22 cellular contexts compared by ENCODE assay signal in the genomic region with DNA sequence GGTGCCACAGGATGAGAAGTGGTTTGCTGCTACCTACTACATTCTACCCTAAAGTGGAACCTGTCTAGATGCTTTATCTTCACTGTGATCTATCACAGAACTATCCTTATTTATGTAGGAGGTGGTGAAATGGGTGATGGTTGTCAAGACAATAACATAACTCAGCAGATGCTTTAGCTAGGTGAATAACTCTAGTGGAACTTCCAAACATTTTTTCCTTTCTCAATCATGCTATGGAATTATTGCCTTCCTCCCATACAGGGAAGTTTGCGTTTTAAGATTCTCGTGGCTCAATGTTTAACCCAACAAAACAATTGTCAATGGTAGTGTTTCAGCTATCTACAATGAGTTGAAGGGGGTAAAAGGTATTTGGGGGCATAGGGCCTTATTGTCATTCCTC.
DNase-seq lines count a peak whose midpoint lies in the region; ATAC-seq and TF ChIP-seq lines count a peak whose summit lies in the region.
"Had no signal": no experiment of that assay in that cellular context is flagged by ENCODE, and none has a peak within 500 bp of the region (broad histone marks: within the 10 kb centered on the region; RNA-seq: fewer than 3 reads in every experiment).

No MANE protein-coding gene starts in this region.

- WGBS in IMR-90 (ENCODE audit: extremely low coverage in 2 of 2, insufficient read length in 1 of 2), 2 experiments: no CpG with 5 or more reads among the region's 2 CpGs

- peak overlapping the region; percentile 74; the same call in 1 of the 2 replicates for H2BK120ac ChIP-seq in IMR-90 (ENCODE audit: low read depth, low read length)

- H4K91ac ChIP-seq in IMR-90 (ENCODE audit: insufficient read depth, low read depth, low read length): no peak overlapping the region

- H3K27ac ChIP-seq in IMR-90 (ENCODE audit: insufficient read depth, low read length): no peak overlapping the region
- H3K27ac ChIP-seq: C4-2B had no signal

- peaks cover 3% of the 10 kb centered on the region; the same call in 1 of the 2 replicates for H3K27me3 ChIP-seq in IMR-90 (ENCODE audit: control insufficient read depth, insufficient read depth, low read length)

- H2AFZ ChIP-seq in IMR-90 (replicated peaks; ENCODE audit: low read length, poor library complexity): no peak overlapping the region

- no peaks in the 10 kb centered on the region for H3K79me1 ChIP-seq in IMR-90 (ENCODE audit: low read depth in 1 of 2, low read length in 2 of 2)

- H3K9ac ChIP-seq in IMR-90 (ENCODE audit: low read depth, low read length): no peak overlapping the region

- TF ChIP-seq POLR2A in IMR-90 (IDR thresholded peaks at IDR 0.05; ENCODE audit: low read depth, low read length): no peak

- no peaks in the 10 kb centered on the region for H3K36me3 ChIP-seq in IMR-90 (ENCODE audit: control insufficient read depth, insufficient read depth, low read length)

- peak; percentile 35 for ATAC-seq in IMR-90 (ENCODE audit: low read depth)
- no peak for ATAC-seq in HG02938 (IDR thresholded peaks at IDR 0.05; ENCODE audit: unreplicated experiment)
- ATAC-seq: GM12878 had no signal

- H2AK5ac ChIP-seq in IMR-90 (ENCODE audit: low read depth, low read length): no peak overlapping the region

- H3K9me3 ChIP-seq in IMR-90 (ENCODE audit: control insufficient read depth, insufficient read depth, low read length): peaks cover 18% of the 10 kb centered on the region

- peak; percentile 29 for DNase-seq in AG08396 (ENCODE audit: low spot score)
- peak; percentile 84 for DNase-seq in GM04503 (ENCODE audit: low read depth)
- DNase-seq in IMR-90: peak; percentile 62
- DNase-seq in kidney tubule cell (ENCODE audit: low spot score): peak; percentile 60
- DNase-seq in stimulated activated CD4-positive, alpha-beta T cell treated with anti-CD3 and anti-CD28 coated beads, Interleukin-12 subunit alpha, Interleukin-12 subunit beta, amount 100 ng/mL, for 4 hours: no peak
- no peak for DNase-seq in NCI-H82 (lab: John Stamatoyannopoulos, UW)
- no peak for DNase-seq in NCI-H146 treated with DMSO at 0.1 percent for 48 hours (lab: John Stamatoyannopoulos, UW; ENCODE audit: unreplicated experiment)
- DNase-seq: CD8-positive, alpha-beta memory T cell; DMS 273 treated with DMSO at 0.1 percent for 48 hours; DMS79; NCI-H1048; NCI-H1417; NCI-H1694 treated with DMSO at 0.1 percent for 48 hours; NCI-H2081 treated with DMSO at 0.1 percent for 48 hours; NCI-H2171; NCI-H345; NCI-H524 treated with DMSO at 0.1 percent for 48 hours; Right ventricle myocardium superior; RPMI8226 had no signal

- H3K9me1 ChIP-seq in IMR-90 (ENCODE audit: insufficient read depth, low read length): no peaks in the 10 kb centered on the region

- no peak overlapping the region; the same call in 1 of the 2 replicates for H4K5ac ChIP-seq in IMR-90 (ENCODE audit: low read depth, low read length)

- H3K23ac ChIP-seq in IMR-90 (ENCODE audit: low read depth, low read length): no peak overlapping the region

- no peak for TF ChIP-seq CTCF in IMR-90 (conservative IDR thresholded peaks at IDR 0.05; ENCODE audit: low read depth, low read length)

- H3K14ac ChIP-seq in IMR-90 (replicated peaks; ENCODE audit: low read depth, low read length): no peak overlapping the region

- no peak for TF ChIP-seq RAD21 in IMR-90 (IDR thresholded peaks at IDR 0.05; ENCODE audit: low read length)

- BruUV-seq in IMR-90 (replicated peaks; lab: Mats Ljungman, UMichigan): no TSS peak

- H2BK5ac ChIP-seq in IMR-90 (ENCODE audit: low read depth, low read length, poor library complexity, severe bottlenecking): peak overlapping the region; percentile 84

- no peak overlapping the region for H3K56ac ChIP-seq in IMR-90 (ENCODE audit: extremely low read depth, insufficient read depth, low read length)

- no peaks in the 10 kb centered on the region for H4K20me1 ChIP-seq in IMR-90 (ENCODE audit: insufficient read depth, low read length)

- intact Hi-C loops in IMR-90 (cut with micrococcal nuclease): no loop called here

- no peak overlapping the region for H3K4ac ChIP-seq in IMR-90 (ENCODE audit: low read depth, low read length)

- CTCF ChIA-PET in IMR-90 (lab: Yijun Ruan, JAX): no interaction called here

- no peak overlapping the region for H2AK9ac ChIP-seq in IMR-90 (replicated peaks; ENCODE audit: low read depth, low read length, poor library complexity)

- in situ Hi-C loops in IMR-90 (cut with MboI; ENCODE audit: low sequenced_read_pairs): no loop called here

- peak overlapping the region; percentile 67 to 80; a peak in 2 of 4 replicates for H4K8ac ChIP-seq in IMR-90 (ENCODE audit: low read depth in 2 of 2, low read length in 2 of 2)

- peak overlapping the region; percentile 28; the same call in 1 of the 2 replicates for H3K4me2 ChIP-seq in IMR-90 (ENCODE audit: low read depth, low read length)

- peaks cover 3% of the 10 kb centered on the region; the same call in 1 of the 2 replicates for H3K4me1 ChIP-seq in IMR-90 (ENCODE audit: control insufficient read depth, insufficient read depth, low read length)

- POLR2A ChIA-PET in IMR-90 (lab: Charles Lee; ENCODE audit: unreplicated experiment): no interaction called here

- peak overlapping the region; percentile 61; the same call in 1 of the 2 replicates for H2BK20ac ChIP-seq in IMR-90 (ENCODE audit: low read depth, low read length)

- no peak overlapping the region for H3K4me3 ChIP-seq in IMR-90 (ENCODE audit: insufficient read depth, low read depth, low read length)
- H3K4me3 ChIP-seq: GM12878 had no signal

- H2BK15ac ChIP-seq in IMR-90 (ENCODE audit: low read depth, low read length): peak overlapping the region; percentile 53; the same call in 1 of the 3 replicates

- dilution Hi-C loops in IMR-90 (cut with HindIII; ENCODE audit: low sequenced_read_pairs, unreplicated experiment): no loop called here

- peak overlapping the region; percentile 83; the same call in 1 of the 2 replicates for H3K18ac ChIP-seq in IMR-90 (ENCODE audit: low read depth, low read length)

TF ChIP-seq in IMR-90, 13 proteins besides CTCF, POLR2A, EP300 and RAD21:
- 0 out of 2 replicates have a peak, but pooled peaks have one; percentile 40 for TF ChIP-seq NFE2L2 (IDR thresholded peaks at IDR 0.05; ENCODE audit: low read depth, low read length)
- peak; percentile 29; the same call in 1 of the 2 replicates for TF ChIP-seq CEBPB (IDR thresholded peaks at IDR 0.05; ENCODE audit: low read depth, low read length)
- no peak for TF ChIP-seq SMC3 (IDR thresholded peaks at IDR 0.05; ENCODE audit: low read depth, low read length)

Comparison
In these comparisons a context has a peak if more than half of its experiments do, and no peak if none do; other contexts are left out.
1. DNase-seq: peak in AG08396 (single experiment), GM04503 (single experiment), IMR-90 (single experiment) and kidney tubule cell (single experiment); none in stimulated activated CD4-positive, alpha-beta T cell treated with anti-CD3 and anti-CD28 coated beads, Interleukin-12 subunit alpha, Interleukin-12 subunit beta, amount 100 ng/mL, for 4 hours (single experiment), NCI-H82 (single experiment) and NCI-H146 treated with DMSO at 0.1 percent for 48 hours (single experiment).